Comparison of ENCODE assay signal across 8 cellular contexts in the genomic region with DNA sequence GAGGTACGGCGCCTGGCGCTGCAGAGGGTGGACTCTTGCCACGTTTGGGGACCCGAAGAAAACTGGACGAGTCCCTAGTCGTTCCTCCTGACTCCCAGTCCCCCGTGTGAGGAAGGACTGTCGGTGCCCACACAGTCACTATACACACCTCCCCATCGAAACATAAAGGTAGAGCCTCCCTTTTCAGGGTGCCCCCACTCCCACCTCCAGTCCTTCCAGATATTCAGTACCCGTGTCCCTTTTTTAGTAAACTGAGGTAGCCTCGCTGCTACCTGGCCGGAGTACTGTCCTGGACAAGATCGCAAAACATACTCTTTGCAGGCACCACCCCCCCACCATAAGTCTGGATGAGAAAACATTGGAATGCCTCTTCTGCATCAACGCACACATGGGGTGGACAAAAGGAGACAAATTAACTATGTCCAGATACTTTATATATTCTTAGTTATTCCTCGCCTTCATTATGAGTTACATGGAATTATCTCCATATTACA. TPM values are rescaled to one million over a fixed set of nuclear protein-coding genes. Genes with fewer than 3 reads are reported as not detected.
DNase-seq lines count a peak whose midpoint lies in the region; ATAC-seq, FAIRE-seq and TF ChIP-seq lines count a peak whose summit lies in the region.

No MANE protein-coding gene starts in this region.

- H3K9ac ChIP-seq in fibroblast of lung (ENCODE audit: insufficient read depth, low read length) (peak overlapping the region; percentile 93), rectal smooth muscle tissue (ENCODE audit: low read length) (peak overlapping the region; percentile 82)

- no peak for TF ChIP-seq CTCF in fibroblast of lung (conservative IDR thresholded peaks at IDR 0.05 in 1 of 2, IDR thresholded peaks at IDR 0.05 in 1 of 2; ENCODE audit: low read depth in 1 of 2, low read length in 2 of 2)

- no peak for DNase-seq in GM12891 (ENCODE audit: insufficient read length, low spot score)
- peak; percentile 5 for DNase-seq in RPMI8226
- no peak for DNase-seq in fibroblast of lung (ENCODE audit: low read depth in 2 of 2)
- no peak for DNase-seq in DMS153 treated with DMSO at 0.1 percent for 48 hours (lab: John Stamatoyannopoulos, UW; ENCODE audit: unreplicated experiment)
- no peak for DNase-seq in cortex of kidney (lab: John Stamatoyannopoulos, UW)
- DNase-seq in NCI-H345 (lab: John Stamatoyannopoulos, UW) = no peak

- H3K36me3 ChIP-seq in fibroblast of lung (ENCODE audit: control insufficient read depth, insufficient read depth, low read length) (no peaks in the 10 kb centered on the region), rectal smooth muscle tissue (ENCODE audit: control insufficient read depth, insufficient read depth, low read length) (no peaks in the 10 kb centered on the region)

- no peak for ATAC-seq in GM18873 (IDR thresholded peaks at IDR 0.05; ENCODE audit: low FRiP score, unreplicated experiment)

- peak overlapping the region; percentile 68 for H3K4me2 ChIP-seq in fibroblast of lung (ENCODE audit: extremely low read depth, insufficient read depth, low read length)

- H3K27ac ChIP-seq in fibroblast of lung (ENCODE audit: insufficient read depth, low read length) (peak overlapping the region; percentile 92), rectal smooth muscle tissue (ENCODE audit: low read depth, low read length) (peak overlapping the region; percentile 98)

- peaks cover 45% of the 10 kb centered on the region for H3K79me2 ChIP-seq in fibroblast of lung (ENCODE audit: control insufficient read depth, insufficient read depth, low read length)

- H3K4me1 ChIP-seq in fibroblast of lung (ENCODE audit: control insufficient read depth, extremely low read depth, insufficient read depth, low read length) (peaks cover 6% of the 10 kb centered on the region), rectal smooth muscle tissue (ENCODE audit: control insufficient read depth, insufficient read depth, low read length) (peaks cover 25% of the 10 kb centered on the region)

- H3K27me3 ChIP-seq in fibroblast of lung (ENCODE audit: control insufficient read depth, insufficient read depth, low read length) (no peaks in the 10 kb centered on the region), rectal smooth muscle tissue (ENCODE audit: control insufficient read depth, insufficient read depth, low read length) (no peaks in the 10 kb centered on the region)

- peak overlapping the region; percentile 65 to 96 (median 82) for H3K4me3 ChIP-seq in fibroblast of lung (replicated peaks in 1 of 4; ENCODE audit: control extremely low read depth in 1 of 4, insufficient read depth in 1 of 4, low read depth in 3 of 4, low read length in 4 of 4)
- H3K4me3 ChIP-seq in rectal smooth muscle tissue (ENCODE audit: low read length) = peak overlapping the region; percentile 96

- peaks cover 2% of the 10 kb centered on the region for H4K20me1 ChIP-seq in fibroblast of lung (ENCODE audit: control insufficient read depth, extremely low read depth, insufficient read depth, low read length)

- FAIRE-seq in GM12891 (lab: Jason Lieb, UNC) = peak; percentile 64

- TF ChIP-seq POLR2A in GM12891 (IDR thresholded peaks at IDR 0.05; ENCODE audit: low read depth, low read length) = no peak

- H3K9me3 ChIP-seq in fibroblast of lung (ENCODE audit: control insufficient read depth, insufficient read depth, low read depth, low read length) = no peaks in the 10 kb centered on the region

- H2AFZ ChIP-seq in fibroblast of lung (ENCODE audit: low read length) = peak overlapping the region; percentile 80

TF ChIP-seq in GM12891, 5 proteins besides CTCF, POLR2A, EP300 and RAD21:
- TF ChIP-seq PAX5 (IDR thresholded peaks at IDR 0.05; ENCODE audit: insufficient read depth, low read length, severe bottlenecking) (no peak), POLR2AphosphoS5 (IDR thresholded peaks at IDR 0.05; ENCODE audit: low read depth, low read length) (no peak)

RNA-seq across cellular contexts. Expression of gene KMT2D, which starts 0.6 kb away (rescaled TPM):
- polyA plus RNA-seq in GM12891 (2012; ENCODE audit: low read depth, missing spikeins) = 17.2 TPM
- 21.1 and 33.0 TPM in 2 replicates for total RNA-seq in fibroblast of lung
- 7.3 and 10.0 TPM in 2 replicates for polyA plus RNA-seq in fibroblast of lung
- 13.4 and 14.1 TPM in 2 replicates for polyA plus RNA-seq in fibroblast of lung (2012)
- polyA minus RNA-seq in fibroblast of lung (ENCODE audit: low replicate concordance) = 41.0 and 50.0 TPM in 2 replicates

RNA-seq across cellular contexts. Expression of gene RHEBL1, which starts 8.6 kb away (rescaled TPM):
- 6.1 TPM for polyA plus RNA-seq in GM12891 (2012; ENCODE audit: low read depth, missing spikeins)
- total RNA-seq in fibroblast of lung = 0.33 and 0.51 TPM in 2 replicates
- polyA plus RNA-seq in fibroblast of lung = 0.28 and 0.41 TPM in 2 replicates
- 0.37 and 0.39 TPM in 2 replicates for polyA plus RNA-seq in fibroblast of lung (2012)
- not detected in 2 replicates for polyA minus RNA-seq in fibroblast of lung (ENCODE audit: low replicate concordance)

RNA-seq across cellular contexts. Expression of gene DHH, which starts 33.4 kb away (rescaled TPM):
- not detected for polyA plus RNA-seq in GM12891 (2012; ENCODE audit: low read depth, missing spikeins)
- under 0.01 TPM in 2 replicates for total RNA-seq in fibroblast of lung
- 0.01 TPM in 2 replicates for polyA plus RNA-seq in fibroblast of lung
- not detected in 2 replicates for polyA plus RNA-seq in fibroblast of lung (2012)
- polyA minus RNA-seq in fibroblast of lung (ENCODE audit: low replicate concordance) = not detected in 2 replicates

RNA-seq across cellular contexts. Expression of gene PRKAG1, which starts 42.6 kb away (rescaled TPM):
- polyA plus RNA-seq in GM12891 (2012; ENCODE audit: low read depth, missing spikeins) = 49.9 TPM
- 65.2 and 76.5 TPM in 2 replicates for total RNA-seq in fibroblast of lung
- polyA plus RNA-seq in fibroblast of lung = 107 and 110 TPM in 2 replicates
- polyA plus RNA-seq in fibroblast of lung (2012) = 85.7 and 86.3 TPM in 2 replicates
- 27.5 and 35.6 TPM in 2 replicates for polyA minus RNA-seq in fibroblast of lung (ENCODE audit: low replicate concordance)

RNA-seq across cellular contexts. Expression of gene LMBR1L, which starts 49.4 kb away (rescaled TPM):
- 21.6 TPM for polyA plus RNA-seq in GM12891 (2012; ENCODE audit: low read depth, missing spikeins)
- total RNA-seq in fibroblast of lung = 53.2 and 54.2 TPM in 2 replicates
- 28.0 and 30.9 TPM in 2 replicates for polyA plus RNA-seq in fibroblast of lung
- polyA plus RNA-seq in fibroblast of lung (2012) = 28.2 and 29.8 TPM in 2 replicates
- polyA minus RNA-seq in fibroblast of lung (ENCODE audit: low replicate concordance) = 45.6 and 115 TPM in 2 replicates
